In the genomic region with DNA sequence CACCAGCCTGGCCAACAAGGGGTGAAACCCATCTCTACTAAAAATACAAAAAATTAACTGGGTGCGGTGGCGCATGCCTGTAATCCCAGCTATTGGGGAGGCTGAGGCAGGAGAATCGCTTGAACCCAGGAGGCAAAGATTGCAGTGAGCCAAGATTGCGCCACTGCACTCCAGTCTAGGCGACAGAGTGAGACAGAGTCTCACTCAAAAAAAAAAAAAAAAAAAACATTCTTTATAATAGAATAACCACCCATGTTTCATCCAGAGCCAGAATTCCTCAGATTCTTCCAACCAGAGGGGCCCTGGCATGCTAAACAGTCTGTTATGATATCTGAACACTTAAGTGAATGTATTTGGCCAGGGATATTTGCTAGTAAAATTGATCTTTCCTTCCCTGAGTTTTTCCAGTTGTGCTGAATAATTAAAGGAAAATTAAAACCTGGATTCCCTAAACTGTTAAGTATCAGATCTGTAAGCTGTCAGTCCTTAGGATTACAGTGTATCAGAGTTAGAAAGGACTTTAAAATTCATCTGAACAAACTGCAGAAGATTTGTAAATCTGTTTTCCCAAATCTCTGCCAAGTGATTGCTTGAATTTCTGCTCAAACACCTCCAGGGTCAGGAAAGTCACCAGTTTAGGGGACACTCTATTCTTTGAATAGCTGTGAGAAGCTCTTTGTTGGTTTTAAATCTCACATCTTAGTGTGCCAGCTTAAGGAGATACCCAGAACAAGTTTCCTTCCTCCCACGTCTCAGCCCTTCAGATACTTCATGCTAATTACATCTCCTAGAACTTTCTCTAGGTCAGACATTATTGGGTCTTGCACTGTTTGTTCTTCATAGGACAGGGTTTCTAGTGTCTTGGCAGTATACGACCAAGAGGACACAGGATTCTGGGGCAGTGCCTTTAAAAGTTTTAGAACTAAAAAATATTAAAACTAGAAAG, we compare ENCODE assay signal across 8 cellular contexts.
DNase-seq lines count a peak whose midpoint lies in the region; ATAC-seq and TF ChIP-seq lines count a peak whose summit lies in the region.

No MANE protein-coding gene starts in this region.

- H3K27ac ChIP-seq in KOPT-K1 (ENCODE audit: low read depth, low read length, poor library complexity, severe bottlenecking) (peak overlapping the region; percentile 81), muscle layer of colon (ENCODE audit: low read depth, low read length) (peak overlapping the region; percentile 36)

- H3K36me3 ChIP-seq in KOPT-K1 (ENCODE audit: insufficient read depth, low read length) (peaks cover 15% of the 10 kb centered on the region), muscle layer of colon (ENCODE audit: insufficient read depth, low read length) (no peaks in the 10 kb centered on the region)

- DNase-seq in ACHN: peak; percentile 77
- no peak for DNase-seq in chondrocyte (ENCODE audit: low spot score)
- no peak for DNase-seq in DMS79 treated with DMSO at 0.1 percent for 48 hours (lab: John Stamatoyannopoulos, UW)
- DNase-seq in iPS-NIHi11 (ENCODE audit: low spot score): no peak
- DNase-seq in Ammon's horn (ENCODE audit: low spot score): no peak

- H3K9me3 ChIP-seq in KOPT-K1 (ENCODE audit: insufficient read depth, low read length, poor library complexity, severe bottlenecking) (no peaks in the 10 kb centered on the region), muscle layer of colon (ENCODE audit: low read length) (no peaks in the 10 kb centered on the region)

- H3K4me1 Mint-ChIP-seq in chondrocyte (ENCODE audit: low read depth): peaks cover 68% of the 10 kb centered on the region

- H3K9ac ChIP-seq in muscle layer of colon (ENCODE audit: low read length): peak overlapping the region; percentile 69

- H3K27ac Mint-ChIP-seq in chondrocyte (ENCODE audit: unreplicated experiment): peak overlapping the region; percentile 95

- no peaks in the 10 kb centered on the region for H3K27me3 Mint-ChIP-seq in chondrocyte (ENCODE audit: low read depth)

- no peaks in the 10 kb centered on the region for H3K9me3 Mint-ChIP-seq in chondrocyte (ENCODE audit: low read depth)

- peaks cover 2% of the 10 kb centered on the region for H3K36me3 Mint-ChIP-seq in chondrocyte (ENCODE audit: low read depth)

- no peak for TF ChIP-seq CTCF in chondrocyte (IDR thresholded peaks at IDR 0.05)

- H3K4me3 ChIP-seq in muscle layer of colon (ENCODE audit: low read depth in 1 of 2, low read length in 2 of 2): no peak overlapping the region

- peaks cover 54% of the 10 kb centered on the region for H3K4me1 ChIP-seq in muscle layer of colon (ENCODE audit: insufficient read depth, low read length)

- no peak for ATAC-seq in GM18519 (IDR thresholded peaks at IDR 0.05; ENCODE audit: low FRiP score, unreplicated experiment)

- peak overlapping the region; percentile 18 for H3K4me3 Mint-ChIP-seq in chondrocyte (ENCODE audit: unreplicated experiment)

- no peaks in the 10 kb centered on the region for H3K27me3 ChIP-seq in muscle layer of colon (ENCODE audit: control insufficient read depth in 1 of 2, insufficient read depth in 2 of 2, low read length in 2 of 2)

- in situ Hi-C loops in ACHN (cut with HindIII; ENCODE audit: low pct_ligation_motif_present, low pct_unique_long_range_greater_than_20kb, low sequenced_read_pairs): no loop called here
